In genomic region chr19:617551-618246, GRCh38 we compare ENCODE assay signal across 24 cellular contexts. TPM values are rescaled to one million over a fixed set of nuclear protein-coding genes. Genes with fewer than 3 reads are reported as not detected.
"Had no signal": no experiment of that assay in that cellular context is flagged by ENCODE, and none has a peak within 500 bp of the region (broad histone marks: within the 10 kb centered on the region; RNA-seq: fewer than 3 reads in every experiment).

No MANE protein-coding gene starts in this region.

- DNase-seq: effector memory CD8-positive, alpha-beta T cell; esophagus squamous epithelium; foreskin fibroblast; glutamatergic neuron; immature natural killer cell; kidney; left cardiac atrium; left ventricle myocardium inferior; lower lobe of right lung; natural killer cell; small intestine; stimulated activated CD4-positive, alpha-beta T cell treated with anti-CD3 and anti-CD28 coated beads, Interleukin-12 subunit alpha, Interleukin-12 subunit beta, amount 100 ng/mL, for 4 hours; stimulated activated naive CD4-positive, alpha-beta T cell; stomach; trophoblast cell had no signal

- H3K9me3 Mint-ChIP-seq: effector memory CD8-positive, alpha-beta T cell; immature natural killer cell; memory B cell; mesothelial cell of epicardium; natural killer cell; neural progenitor cell had no signal

- H3K27me3 ChIP-seq: neural progenitor cell, pancreas had no signal

- H2AFZ ChIP-seq: neural progenitor cell had no signal

- H3K9ac ChIP-seq: neural progenitor cell had no signal

- ATAC-seq: effector memory CD8-positive, alpha-beta T cell; gastroesophageal sphincter; left cardiac atrium; lower lobe of right lung; natural killer cell; right cardiac atrium had no signal

- FAIRE-seq: kidney, pancreas, small intestine had no signal

- H3K27ac Mint-ChIP-seq: effector memory CD8-positive, alpha-beta T cell; immature natural killer cell; memory B cell; mesothelial cell of epicardium; natural killer cell; neural progenitor cell; progenitor cell of endocrine pancreas had no signal

- H3K27ac ChIP-seq: epithelial cell of prostate, esophagus squamous epithelium, gastroesophageal sphincter, left ventricle myocardium inferior, lower lobe of right lung, neural progenitor cell, pancreas, stomach had no signal

- H3K9me3 ChIP-seq: esophagus squamous epithelium, gastroesophageal sphincter, left ventricle myocardium inferior, lower lobe of right lung, pancreas, stomach had no signal

- H3K36me3 ChIP-seq: neural progenitor cell had no signal

- H3K4me3 ChIP-seq: esophagus squamous epithelium, gastroesophageal sphincter, left ventricle myocardium inferior, lower lobe of right lung, neural progenitor cell, pancreas, stomach had no signal

- H3K4me3 Mint-ChIP-seq: effector memory CD8-positive, alpha-beta T cell; immature natural killer cell; mesothelial cell of epicardium; natural killer cell; neural progenitor cell had no signal

- H3K4me1 Mint-ChIP-seq: mesothelial cell of epicardium, neural progenitor cell had no signal

- H3K4me1 ChIP-seq: neural progenitor cell, pancreas had no signal

- H3K4me2 ChIP-seq: neural progenitor cell had no signal

- H3K27me3 Mint-ChIP-seq: effector memory CD8-positive, alpha-beta T cell; progenitor cell of endocrine pancreas had no signal

- H3K36me3 Mint-ChIP-seq: natural killer cell had no signal

RNA-seq across cellular contexts. Expression of gene FGF22, which starts 22.0 kb away (rescaled TPM):
- total RNA-seq: left ventricle myocardium inferior, urinary bladder had no signal

RNA-seq across cellular contexts. Expression of gene HCN2, which starts 28.0 kb away (rescaled TPM):
- polyA plus RNA-seq: immature natural killer cell had no signal
